21 cellular contexts compared by ENCODE assay signal in the genomic region with DNA sequence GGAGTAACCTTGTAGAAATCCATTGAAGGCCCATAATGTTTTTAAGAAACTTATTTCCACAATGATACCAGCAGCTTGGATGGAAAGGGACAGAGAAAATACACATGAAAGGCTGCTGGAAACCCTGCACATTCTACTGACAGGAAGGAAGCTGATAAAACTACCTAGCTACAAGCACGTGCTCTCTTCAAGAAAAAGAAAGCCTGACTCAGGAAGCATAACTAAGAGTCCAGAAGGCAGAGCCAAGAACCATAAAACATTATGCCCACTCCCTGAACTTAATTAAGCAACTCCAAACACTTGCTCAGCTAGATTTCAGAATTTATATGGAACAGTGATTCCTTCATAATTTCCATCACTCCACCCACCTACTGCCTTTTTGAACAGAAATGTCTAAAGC.
A peak's percentile ranks its signal among the peaks of the same experiment; 100 is the strongest.
DNase-seq lines count a peak whose midpoint lies in the region; ATAC-seq and TF ChIP-seq lines count a peak whose summit lies in the region.
"Had no signal": no experiment of that assay in that cellular context is flagged by ENCODE, and none has a peak within 500 bp of the region (broad histone marks: within the 10 kb centered on the region; RNA-seq: fewer than 3 reads in every experiment).

No MANE protein-coding gene starts in this region.

- no peaks in the 10 kb centered on the region for H3K9me3 Mint-ChIP-seq in MCF 10A (ENCODE audit: unreplicated experiment)

- H3K36me3 ChIP-seq in breast epithelium (peaks cover 3% of the 10 kb centered on the region), mucosa of descending colon (ENCODE audit: low read depth) (no peaks in the 10 kb centered on the region)

- H3K4me1 Mint-ChIP-seq in MCF 10A (ENCODE audit: insufficient read depth, unreplicated experiment) = peaks cover 37% of the 10 kb centered on the region
- H3K4me1 Mint-ChIP-seq: CD4-positive, alpha-beta memory T cell had no signal

- intact Hi-C loops in MCF 10A (cut with micrococcal nuclease) (no loop called here), breast epithelium (cut with DNase I; ENCODE audit: low total_unique reads) (no loop called here), mucosa of descending colon (cut with DNase I, micrococcal nuclease) (no loop called here)

- H3K27ac Mint-ChIP-seq in MCF 10A (ENCODE audit: low read depth, unreplicated experiment) = peak overlapping the region; percentile 70
- H3K27ac Mint-ChIP-seq: CD4-positive, alpha-beta memory T cell had no signal

- H3K4me1 ChIP-seq in breast epithelium (no peaks in the 10 kb centered on the region), mucosa of descending colon (ENCODE audit: low read depth) (no peaks in the 10 kb centered on the region)
- H3K4me1 ChIP-seq: A549 had no signal

- H3K4me3 Mint-ChIP-seq in MCF 10A (ENCODE audit: unreplicated experiment) = no peak overlapping the region
- H3K4me3 Mint-ChIP-seq: CD4-positive, alpha-beta memory T cell had no signal

- H3K36me3 Mint-ChIP-seq in MCF 10A (ENCODE audit: insufficient read depth, unreplicated experiment) = no peaks in the 10 kb centered on the region

- no peak overlapping the region for H3K27ac ChIP-seq in breast epithelium
- H3K27ac ChIP-seq: 22Rv1, A549, C4-2B, GM23248, HL-60 had no signal

- H3K4me3 ChIP-seq in breast epithelium = no peak overlapping the region
- no peak overlapping the region for H3K4me3 ChIP-seq in foreskin fibroblast (ENCODE audit: low read depth in 1 of 2, low read length in 2 of 2)
- no peak overlapping the region for H3K4me3 ChIP-seq in mucosa of descending colon
- H3K4me3 ChIP-seq: A549, GM12878, GM23248 had no signal

- no peak for TF ChIP-seq POLR2A in breast epithelium (IDR thresholded peaks at IDR 0.05)

- H3K9me3 ChIP-seq in breast epithelium (peaks cover 0 to 8% of the 10 kb centered on the region in 2 donors), mucosa of descending colon (no peaks in the 10 kb centered on the region)
- H3K9me3 ChIP-seq: A549 had no signal

- DNase-seq in MCF 10A (ENCODE audit: unreplicated experiment) = no peak
- DNase-seq in breast epithelium (ENCODE audit: low spot score in 2 of 2) = no peak
- DNase-seq in foreskin fibroblast = peak; percentile 30 to 32
- DNase-seq in mucosa of descending colon = no peak
- DNase-seq in omental fat pad (ENCODE audit: low spot score) = no peak
- no peak for DNase-seq in stimulated activated CD4-positive, alpha-beta T cell treated with anti-CD3 and anti-CD28 coated beads, Interleukin-1b, Interleukin-23, amount 100 ng/mL, for 48 hours
- DNase-seq: AML-193; CD4-positive, alpha-beta memory T cell; DMS153; DMS79; EL; GM23248; HCEC 1CT; IMR-90 had no signal

- no peaks in the 10 kb centered on the region for H3K27me3 ChIP-seq in breast epithelium

- H3K27me3 Mint-ChIP-seq in MCF 10A (ENCODE audit: insufficient read depth, unreplicated experiment) = no peaks in the 10 kb centered on the region
- H3K27me3 Mint-ChIP-seq: CD4-positive, alpha-beta memory T cell had no signal

- TF ChIP-seq CTCF in MCF 10A (IDR thresholded peaks at IDR 0.05; ENCODE audit: unreplicated experiment) (no peak), breast epithelium (IDR thresholded peaks at IDR 0.05) (no peak), foreskin fibroblast (IDR thresholded peaks at IDR 0.05; ENCODE audit: low read depth, low read length) (no peak), mucosa of descending colon (IDR thresholded peaks at IDR 0.05) (no peak), omental fat pad (IDR thresholded peaks at IDR 0.05) (no peak)

- ATAC-seq in mucosa of descending colon = peak; percentile 58
- ATAC-seq in HG03378 (IDR thresholded peaks at IDR 0.05; ENCODE audit: unreplicated experiment) = no peak
- ATAC-seq in omental fat pad (ENCODE audit: low FRiP score) = no peak
- no peak for ATAC-seq in GM19328 (IDR thresholded peaks at IDR 0.05; ENCODE audit: unreplicated experiment)
- ATAC-seq: A549, GM12878 had no signal

- no TSS peak for BruUV-seq in MCF 10A (replicated peaks; lab: Mats Ljungman, UMichigan)

- POLR2A ChIA-PET in MCF 10A (lab: Yijun Ruan, JAX) = interaction anchor here (1.2 to 1.3 kb wide), 2 partner anchors 54 to 55 kb away, joined by 4 read pairs; no protein-coding TSS in a partner anchor

- CTCF ChIA-PET in MCF 10A (lab: Yijun Ruan, JAX) = interaction anchor here (0.6 to 0.7 kb wide), 2 partner anchors 93 to 305 kb away, joined by 3 read pairs; no protein-coding TSS in a partner anchor

Comparison
In these comparisons a context has a peak if more than half of its experiments do, and no peak if none do; other contexts are left out.
1. DNase-seq: peak in foreskin fibroblast (2 of 2); none in MCF 10A (single experiment), breast epithelium (0 of 2), mucosa of descending colon (0 of 3), omental fat pad (single experiment) and stimulated activated CD4-positive, alpha-beta T cell treated with anti-CD3 and anti-CD28 coated beads, Interleukin-1b, Interleukin-23, amount 100 ng/mL, for 48 hours (single experiment).